In genomic region chr4:53432528-53433424, GRCh38 we compare ENCODE assay signal across 12 cellular contexts. TPM values are rescaled to one million over a fixed set of nuclear protein-coding genes. Genes with fewer than 3 reads are reported as not detected.
A peak's percentile ranks its signal among the peaks of the same experiment; 100 is the strongest.
DNase-seq lines count a peak whose midpoint lies in the region; ATAC-seq lines count a peak whose summit lies in the region.
"Had no signal": no experiment of that assay in that cellular context is flagged by ENCODE, and none has a peak within 500 bp of the region (broad histone marks: within the 10 kb centered on the region; RNA-seq: fewer than 3 reads in every experiment).

No MANE protein-coding gene starts in this region.

- no peak for DNase-seq in activated T-cell treated with anti-CD3 and anti-CD28 coated beads, Interleukin-2, amount 50 U/mL, for 72 hours
- no peak for DNase-seq in activated T-cell treated with anti-CD3 and anti-CD28 coated beads for 4 hours
- no peak for DNase-seq in stimulated activated naive CD8-positive, alpha-beta T cell treated with anti-CD3 and anti-CD28 coated beads, Interleukin-15, Interleukin-2, amounts not matched to agents 100 U/mL and 50 U/mL, for 24 hours
- DNase-seq in OCI-M2 (lab: John Stamatoyannopoulos, UW; ENCODE audit: unreplicated experiment): no peak
- no peak for DNase-seq in NCI-H2029 treated with DMSO at 0.1 percent for 48 hours (lab: John Stamatoyannopoulos, UW)
- DNase-seq in ACHN: no peak
- DNase-seq: activated CD4-positive, alpha-beta memory T cell treated with anti-CD3 and anti-CD28 coated beads, Interleukin-2, amount 10 ng/mL, durations not matched to agents 7 days and 5 days; activated naive CD8-positive, alpha-beta T cell treated with anti-CD3 and anti-CD28 coated beads, Interleukin-2, amount 10 ng/mL, durations not matched to agents 7 days and 5 days; MV-4-11; upper lobe of left lung had no signal

- H3K4me3 Mint-ChIP-seq in activated T-cell treated with anti-CD3 and anti-CD28 coated beads, Interleukin-2, amount 50 U/mL, for 72 hours: peak overlapping the region in 1 of 2 donors; percentile 31
- H3K4me3 Mint-ChIP-seq: activated CD4-positive, alpha-beta memory T cell treated with anti-CD3 and anti-CD28 coated beads, Interleukin-2, amount 10 ng/mL, durations not matched to agents 7 days and 5 days; activated naive CD8-positive, alpha-beta T cell treated with anti-CD3 and anti-CD28 coated beads, Interleukin-2, amount 10 ng/mL, durations not matched to agents 7 days and 5 days had no signal

- peaks cover 2 to 22% of the 10 kb centered on the region in 2 donors for H3K36me3 Mint-ChIP-seq in activated T-cell treated with anti-CD3 and anti-CD28 coated beads, Interleukin-2, amount 50 U/mL, for 72 hours (ENCODE audit: insufficient read depth in 2 of 2)

- peak; percentile 65 to 81 for ATAC-seq in activated T-cell treated with anti-CD3 and anti-CD28 coated beads, Interleukin-2, amount 50 U/mL, for 72 hours (replicated peaks in 1 of 2)
- peak; percentile 75 for ATAC-seq in GM21619 (IDR thresholded peaks at IDR 0.05; ENCODE audit: unreplicated experiment)
- peak; percentile 69 for ATAC-seq in HG03378 (IDR thresholded peaks at IDR 0.05; ENCODE audit: unreplicated experiment)
- peak; percentile 40 for ATAC-seq in stimulated activated naive CD8-positive, alpha-beta T cell treated with anti-CD3 and anti-CD28 coated beads, Interleukin-15, Interleukin-2, amounts not matched to agents 100 U/mL and 50 U/mL, for 24 hours

- H3K27me3 Mint-ChIP-seq in activated T-cell treated with anti-CD3 and anti-CD28 coated beads, Interleukin-2, amount 50 U/mL, for 72 hours (ENCODE audit: low read depth): no peaks in the 10 kb centered on the region
- H3K27me3 Mint-ChIP-seq: activated CD4-positive, alpha-beta memory T cell treated with anti-CD3 and anti-CD28 coated beads, Interleukin-2, amount 10 ng/mL, durations not matched to agents 7 days and 5 days; activated naive CD8-positive, alpha-beta T cell treated with anti-CD3 and anti-CD28 coated beads, Interleukin-2, amount 10 ng/mL, durations not matched to agents 7 days and 5 days had no signal

- in situ Hi-C loops in ACHN (cut with HindIII; ENCODE audit: low pct_ligation_motif_present, low pct_unique_long_range_greater_than_20kb, low sequenced_read_pairs): no loop called here

- H3K4me1 Mint-ChIP-seq in activated T-cell treated with anti-CD3 and anti-CD28 coated beads, Interleukin-2, amount 50 U/mL, for 72 hours (ENCODE audit: low read depth): peaks cover 23% of the 10 kb centered on the region

- no peaks in the 10 kb centered on the region for H3K9me3 Mint-ChIP-seq in activated T-cell treated with anti-CD3 and anti-CD28 coated beads, Interleukin-2, amount 50 U/mL, for 72 hours
- H3K9me3 Mint-ChIP-seq: activated CD4-positive, alpha-beta memory T cell treated with anti-CD3 and anti-CD28 coated beads, Interleukin-2, amount 10 ng/mL, durations not matched to agents 7 days and 5 days; activated naive CD8-positive, alpha-beta T cell treated with anti-CD3 and anti-CD28 coated beads, Interleukin-2, amount 10 ng/mL, durations not matched to agents 7 days and 5 days had no signal

- peak overlapping the region; percentile 31 for H3K27ac Mint-ChIP-seq in activated T-cell treated with anti-CD3 and anti-CD28 coated beads, Interleukin-2, amount 50 U/mL, for 72 hours
- H3K27ac Mint-ChIP-seq: activated CD4-positive, alpha-beta memory T cell treated with anti-CD3 and anti-CD28 coated beads, Interleukin-2, amount 10 ng/mL, durations not matched to agents 7 days and 5 days; activated naive CD8-positive, alpha-beta T cell treated with anti-CD3 and anti-CD28 coated beads, Interleukin-2, amount 10 ng/mL, durations not matched to agents 7 days and 5 days had no signal

RNA-seq across cellular contexts. Expression of gene FIP1L1, which starts 55.3 kb away (rescaled TPM):
- total RNA-seq in activated T-cell treated with anti-CD3 and anti-CD28 coated beads, Interleukin-2, amount 50 U/mL, for 72 hours: 100 to 1,000 TPM; 116 to 139 TPM
